ENCODE assay signal across 7 cellular contexts in genomic region chr2:196234672-196235071, GRCh38.
DNase-seq lines count a peak whose midpoint lies in the region; ATAC-seq and TF ChIP-seq lines count a peak whose summit lies in the region.

No MANE protein-coding gene starts in this region.

- H3K4me3 ChIP-seq in PC-9: no peak overlapping the region
- no peak overlapping the region for H3K4me3 ChIP-seq in osteoblast (ENCODE audit: insufficient read depth, low read length)

- H2AFZ ChIP-seq in PC-9 (no peak overlapping the region), osteoblast (ENCODE audit: low read length) (no peak overlapping the region)

- H3K36me3 ChIP-seq in PC-9 (ENCODE audit: low read depth) (no peaks in the 10 kb centered on the region), osteoblast (ENCODE audit: insufficient read depth, low read length) (no peaks in the 10 kb centered on the region)

- POLR2A ChIA-PET in PC-9 (lab: Charles Lee; ENCODE audit: unreplicated experiment): interaction anchor here (0.6 kb wide), 1 partner anchor 71 kb away, joined by 3 read pairs; no protein-coding TSS in a partner anchor

- DNase-seq in PC-9 (peak in 1 of 2 experiments; percentile 38), osteoblast (ENCODE audit: insufficient read length, low spot score, missing footprints) (peak; percentile 59), DMS79 treated with DMSO at 0.1 percent for 48 hours (lab: John Stamatoyannopoulos, UW) (no peak), putamen (ENCODE audit: low spot score) (no peak), Ammon's horn (ENCODE audit: low spot score) (no peak)
- DNase-seq in activated naive CD4-positive, alpha-beta T cell treated with anti-CD3 and anti-CD28 coated beads, Interleukin-2, amount 50 U/mL, for 16 hours: peak; percentile 46

- H4K20me1 ChIP-seq in PC-9 (ENCODE audit: insufficient read depth): no peaks in the 10 kb centered on the region
- no peaks in the 10 kb centered on the region for H4K20me1 ChIP-seq in osteoblast (ENCODE audit: insufficient read depth, low read length)

- H3K4me1 ChIP-seq in PC-9 (replicated peaks; ENCODE audit: insufficient read depth): peaks cover 42% of the 10 kb centered on the region
- H3K4me1 ChIP-seq in osteoblast (ENCODE audit: insufficient read depth, low read length): peaks cover 44% of the 10 kb centered on the region

- peaks cover 19% of the 10 kb centered on the region; the same call in 1 of the 2 replicates for H3F3A ChIP-seq in PC-9 (ENCODE audit: insufficient read depth, low read depth)

- peak; percentile 24 for ATAC-seq in GM21786 (IDR thresholded peaks at IDR 0.05; ENCODE audit: unreplicated experiment)

- no peaks in the 10 kb centered on the region for H3K9me3 ChIP-seq in PC-9 (ENCODE audit: insufficient read depth, low read depth)
- no peaks in the 10 kb centered on the region for H3K9me3 ChIP-seq in osteoblast (ENCODE audit: low read depth, low read length)

- no TSS peak for BruUV-seq in PC-9 (replicated peaks; lab: Mats Ljungman, UMichigan)

- CTCF ChIA-PET in PC-9 (lab: Charles Lee): no interaction called here

- intact Hi-C loops in PC-9 (cut with micrococcal nuclease; ENCODE audit: unreplicated experiment): no loop called here

- H3K79me2 ChIP-seq in PC-9 (ENCODE audit: low read depth) (no peaks in the 10 kb centered on the region), osteoblast (ENCODE audit: insufficient read depth, low read length) (no peaks in the 10 kb centered on the region)

- no peaks in the 10 kb centered on the region for H3K9me2 ChIP-seq in PC-9 (ENCODE audit: insufficient read depth)

- H3K27me3 ChIP-seq in PC-9 (ENCODE audit: insufficient read depth, low read depth): no peaks in the 10 kb centered on the region
- H3K27me3 ChIP-seq in osteoblast (ENCODE audit: insufficient read depth, low read length): no peaks in the 10 kb centered on the region

- H3K27ac ChIP-seq in PC-9: 0 out of 2 replicates have a peak overlapping the region, but pooled peaks have one; percentile 92
- H3K27ac ChIP-seq in osteoblast (ENCODE audit: low read depth, low read length): peak overlapping the region; percentile 83

- H3K4me2 ChIP-seq in PC-9 (no peak overlapping the region), osteoblast (ENCODE audit: insufficient read depth, low read length) (no peak overlapping the region)

- TF ChIP-seq CTCF in PC-9 (conservative IDR thresholded peaks at IDR 0.05) (no peak), osteoblast (IDR thresholded peaks at IDR 0.05; ENCODE audit: extremely low read depth, low read depth, low read length) (no peak)

Comparison
In these comparisons a context has a peak if more than half of its experiments do, and no peak if none do; other contexts are left out.
1. DNase-seq: peak in activated naive CD4-positive, alpha-beta T cell treated with anti-CD3 and anti-CD28 coated beads, Interleukin-2, amount 50 U/mL, for 16 hours (single experiment) and osteoblast (single experiment); none in DMS79 treated with DMSO at 0.1 percent for 48 hours (single experiment), putamen (single experiment) and Ammon's horn (single experiment).